ENCODE assay signal across 8 cellular contexts in the genomic region with DNA sequence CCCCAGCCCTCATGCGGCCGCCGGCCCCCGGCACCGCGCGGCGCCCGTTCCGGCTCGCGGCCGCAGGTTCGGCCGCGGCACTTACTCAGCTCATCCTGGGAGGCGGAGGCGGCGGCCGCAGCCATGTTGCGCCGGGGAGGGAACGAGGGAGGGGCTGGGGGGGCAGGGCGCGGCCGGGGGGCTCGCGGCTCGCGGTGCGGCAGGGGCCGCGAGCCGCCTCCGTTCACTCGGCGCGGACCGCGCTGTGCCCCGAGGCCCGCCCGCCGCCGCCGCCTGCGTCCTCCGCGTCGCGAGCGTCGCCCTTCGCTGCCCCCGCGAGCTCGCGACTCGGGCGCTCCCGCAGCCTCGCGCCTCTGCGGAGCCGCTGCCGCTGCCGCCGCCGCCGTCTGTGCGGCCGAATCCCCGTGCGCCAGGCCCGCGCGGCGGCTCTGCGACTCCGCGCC. TPM values are rescaled to one million over a fixed set of nuclear protein-coding genes. Genes with fewer than 3 reads are reported as not detected.
DNase-seq lines count a peak whose midpoint lies in the region; ATAC-seq, FAIRE-seq and TF ChIP-seq lines count a peak whose summit lies in the region.

No MANE protein-coding gene starts in this region.

- H3K9me3 Mint-ChIP-seq in CD4-positive, alpha-beta T cell, result no peaks in the 10 kb centered on the region
- no peaks in the 10 kb centered on the region for H3K9me3 Mint-ChIP-seq in T-cell

- no peak for FAIRE-seq in bronchial epithelial cell (lab: Jason Lieb, UNC)

- no peak overlapping the region for H3K4me3 Mint-ChIP-seq in CD4-positive, alpha-beta T cell
- H3K4me3 Mint-ChIP-seq in T-cell, result peak overlapping the region in 1 of 3 donors; percentile 80

- DNase-seq in CD4-positive, alpha-beta T cell, result peak in 9 of 10 experiments; percentile 9 to 56 (median 34)
- DNase-seq in T-cell (peak in 29 of 34 experiments; percentile 8 to 58 (median 34)), bronchial epithelial cell (ENCODE audit: low read depth) (no peak), medulla oblongata (ENCODE audit: extremely low spot score) (peak; percentile 34), SIG-M5 (lab: John Stamatoyannopoulos, UW) (no peak)
- peak; percentile 37 for DNase-seq in stimulated activated CD8-positive, alpha-beta memory T cell treated with anti-CD3 and anti-CD28 coated beads, Interleukin-4, amount 100 ng/mL, for 24 hours (ENCODE audit: low read depth)

- H3K9me3 ChIP-seq in CD4-positive, alpha-beta T cell (ENCODE audit: control insufficient read depth, low read length), result no peaks in the 10 kb centered on the region

- no peak for TF ChIP-seq CTCF in CD4-positive, alpha-beta T cell (IDR thresholded peaks at IDR 0.05)
- TF ChIP-seq CTCF in bronchial epithelial cell (IDR thresholded peaks at IDR 0.05; ENCODE audit: insufficient read depth, low read length, severe bottlenecking), result no peak

- intact Hi-C loops in CD4-positive, alpha-beta T cell (cut with DNase I, micrococcal nuclease), result loop anchor here in 1 of 2 experiments (2.0 to 10.0 kb wide), 5 partner anchors 41 to 1739 kb away; partner anchors contain the start of genes FKBP15, KIAA1958, PTBP3 and SLC31A1

- H3K27me3 ChIP-seq in CD4-positive, alpha-beta T cell (ENCODE audit: control insufficient read depth, insufficient read depth, low read length), result no peaks in the 10 kb centered on the region
- no peaks in the 10 kb centered on the region for H3K27me3 ChIP-seq in bronchial epithelial cell (ENCODE audit: control insufficient read depth, insufficient read depth, low read length)

- ATAC-seq in CD4-positive, alpha-beta T cell (ENCODE audit: poor library complexity), result peak; percentile 53
- ATAC-seq in GM19035 (IDR thresholded peaks at IDR 0.05; ENCODE audit: unreplicated experiment), result peak; percentile 36
- ATAC-seq in HG03159 (IDR thresholded peaks at IDR 0.05; ENCODE audit: unreplicated experiment), result peak; percentile 32
- ATAC-seq in T-cell (replicated peaks in 1 of 4), result peak; percentile 53 to 63 (median 62)

- H3K27ac ChIP-seq in CD4-positive, alpha-beta T cell (ENCODE audit: low read depth, low read length), result no peak overlapping the region

- POLR2A ChIA-PET in CD4-positive, alpha-beta T cell (lab: Charles Lee), result interaction anchor here (0.7 to 3.7 kb wide), 8 partner anchors 9 to 1005 kb away, joined by 3 to 46 read pairs (median 6); partner anchors contain the start of genes DNAJC25, GNG10, HSDL2 and ZNF483
- POLR2A ChIA-PET in T-cell (lab: Charles Lee), result interaction anchor here (0.6 to 1.2 kb wide), 5 partner anchors 40 to 896 kb away, joined by 3 to 10 read pairs (median 5); partner anchors contain the start of gene DNAJC25 (in 1 of the 2)

- peaks cover 32% of the 10 kb centered on the region for H3K4me1 Mint-ChIP-seq in CD4-positive, alpha-beta T cell (ENCODE audit: low read depth)
- peaks cover 32 to 37% (median 33%) of the 10 kb centered on the region in 3 donors for H3K4me1 Mint-ChIP-seq in T-cell

- H3K4me3 ChIP-seq in bronchial epithelial cell (ENCODE audit: low read depth, low read length), result peak overlapping the region; percentile 92

- CTCF ChIA-PET in CD4-positive, alpha-beta T cell (lab: Charles Lee), result interaction anchor here (1.0 kb wide), 1 partner anchor 42 kb away, joined by 4 read pairs; the partner anchor contains the start of gene ZNF483
- CTCF ChIA-PET in T-cell (lab: Charles Lee), result interaction anchor here in 1 of 2 donors (0.6 kb wide), 2 partner anchors 148 to 343 kb away, joined by 4 read pairs; partner anchors contain the start of gene DNAJC25

- H3K36me3 Mint-ChIP-seq in CD4-positive, alpha-beta T cell (ENCODE audit: low read depth), result peaks cover 11% of the 10 kb centered on the region
- no peaks in the 10 kb centered on the region for H3K36me3 Mint-ChIP-seq in T-cell

- no peaks in the 10 kb centered on the region for H3K27me3 Mint-ChIP-seq in CD4-positive, alpha-beta T cell
- peaks cover 3 to 6% of the 10 kb centered on the region in 2 donors for H3K27me3 Mint-ChIP-seq in T-cell

- no peaks in the 10 kb centered on the region for H3K36me3 ChIP-seq in bronchial epithelial cell (ENCODE audit: control insufficient read depth, insufficient read depth, low read length)

- no peak overlapping the region for H3K27ac Mint-ChIP-seq in CD4-positive, alpha-beta T cell
- no peak overlapping the region for H3K27ac Mint-ChIP-seq in T-cell

RNA-seq across cellular contexts. Expression of gene ECPAS, which starts 0.7 kb away (rescaled TPM):
- 10 to 100 TPM; 36.6 to 37.5 TPM for total RNA-seq in CD4-positive, alpha-beta T cell
- total RNA-seq in T-cell (10 to 100 TPM; 50.5 to 67.1 (median 63.1) TPM), bronchial epithelial cell (102 and 132 TPM in 2 replicates)

RNA-seq across cellular contexts. Expression of gene ZNF483, which starts 41.5 kb away (rescaled TPM):
- 10 to 100 TPM; 28.5 to 32.9 TPM for total RNA-seq in CD4-positive, alpha-beta T cell
- 10 to 100 TPM; 13.5 to 21.5 (median 16.5) TPM for total RNA-seq in T-cell
- 0.26 and 0.51 TPM in 2 replicates for total RNA-seq in bronchial epithelial cell

Comparison
In these comparisons a context has a peak if more than half of its experiments do, and no peak if none do; other contexts are left out.
1. DNase-seq: peak in CD4-positive, alpha-beta T cell (9 of 10), T-cell (29 of 34), medulla oblongata (single experiment) and stimulated activated CD8-positive, alpha-beta memory T cell treated with anti-CD3 and anti-CD28 coated beads, Interleukin-4, amount 100 ng/mL, for 24 hours (single experiment); none in bronchial epithelial cell (single experiment) and SIG-M5 (single experiment).
2. Peak in every context shown above with its lines, with median percentiles within 50 percentile points of each other: ATAC-seq.